In genomic region chr2:23658466-23658942, GRCh38 we compare ENCODE assay signal across 11 cellular contexts.
DNase-seq lines count a peak whose midpoint lies in the region; ATAC-seq and TF ChIP-seq lines count a peak whose summit lies in the region.
"Had no signal": no experiment of that assay in that cellular context is flagged by ENCODE, and none has a peak within 500 bp of the region (broad histone marks: within the 10 kb centered on the region; RNA-seq: fewer than 3 reads in every experiment).

No MANE protein-coding gene starts in this region.

- intact Hi-C loops in Right ventricle myocardium superior (cut with DNase I): no loop called here
- intact Hi-C loops in left cardiac atrium (cut with DNase I): no loop called here
- intact Hi-C loops in ovary (cut with DNase I): no loop called here

- H3K27me3 ChIP-seq in ovary: no peaks in the 10 kb centered on the region
- H3K27me3 ChIP-seq: sigmoid colon, transverse colon had no signal

- H3K4me3 Mint-ChIP-seq in activated T-cell treated with anti-CD3 and anti-CD28 coated beads, Interleukin-2, amount 50 U/mL, for 72 hours: peak overlapping the region; percentile 44 to 46

- ATAC-seq in Right ventricle myocardium superior (ENCODE audit: poor library complexity) (peak; percentile 30), left cardiac atrium (no peak), GM19351 (IDR thresholded peaks at IDR 0.05; ENCODE audit: unreplicated experiment) (no peak), GM21390 (IDR thresholded peaks at IDR 0.05; ENCODE audit: unreplicated experiment) (no peak)
- peak; percentile 85 to 89 for ATAC-seq in activated T-cell treated with anti-CD3 and anti-CD28 coated beads, Interleukin-2, amount 50 U/mL, for 72 hours (replicated peaks in 1 of 2)

- H3K9me3 Mint-ChIP-seq in activated T-cell treated with anti-CD3 and anti-CD28 coated beads, Interleukin-2, amount 50 U/mL, for 72 hours: no peaks in the 10 kb centered on the region

- H3K4me1 ChIP-seq in ovary (ENCODE audit: insufficient read depth): no peaks in the 10 kb centered on the region

- DNase-seq in Right ventricle myocardium superior (no peak), left cardiac atrium (no peak), lung microvascular endothelial cell (ENCODE audit: low read depth in 2 of 2) (peak; percentile 64 to 96), ovary (no peak), NCI-H1417 (lab: John Stamatoyannopoulos, UW) (no peak)
- DNase-seq in activated T-cell treated with anti-CD3 and anti-CD28 coated beads, Interleukin-2, amount 50 U/mL, for 72 hours: peak; percentile 61 to 64
- DNase-seq: effector memory CD4-positive, alpha-beta T cell; sigmoid colon; transverse colon had no signal

- no peaks in the 10 kb centered on the region for H3K36me3 Mint-ChIP-seq in activated T-cell treated with anti-CD3 and anti-CD28 coated beads, Interleukin-2, amount 50 U/mL, for 72 hours (ENCODE audit: insufficient read depth in 2 of 2)

- no peak overlapping the region for H3K27ac Mint-ChIP-seq in activated T-cell treated with anti-CD3 and anti-CD28 coated beads, Interleukin-2, amount 50 U/mL, for 72 hours

- no peaks in the 10 kb centered on the region for H3K36me3 ChIP-seq in ovary
- H3K36me3 ChIP-seq: sigmoid colon, transverse colon had no signal

- H3K9me3 ChIP-seq in ovary: no peaks in the 10 kb centered on the region
- H3K9me3 ChIP-seq: sigmoid colon, transverse colon had no signal

- no peak overlapping the region for H3K27ac ChIP-seq in ovary
- H3K27ac ChIP-seq: sigmoid colon, transverse colon had no signal

- peaks cover 9% of the 10 kb centered on the region for H3K4me1 Mint-ChIP-seq in activated T-cell treated with anti-CD3 and anti-CD28 coated beads, Interleukin-2, amount 50 U/mL, for 72 hours (ENCODE audit: low read depth)

- no peak for TF ChIP-seq EP300 in ovary (IDR thresholded peaks at IDR 0.05)

- H3K4me3 ChIP-seq in ovary: no peak overlapping the region
- H3K4me3 ChIP-seq: sigmoid colon, transverse colon had no signal

- no peaks in the 10 kb centered on the region for H3K27me3 Mint-ChIP-seq in activated T-cell treated with anti-CD3 and anti-CD28 coated beads, Interleukin-2, amount 50 U/mL, for 72 hours (ENCODE audit: low read depth)

- no peak for TF ChIP-seq POLR2A in ovary (IDR thresholded peaks at IDR 0.05)

- TF ChIP-seq CTCF in ovary (IDR thresholded peaks at IDR 0.05): no peak

- 86 to 88% (median 88%) methylated on average over 19 of the region's 19 CpGs for WGBS in ovary, 3 donors

Comparison
In these comparisons a context has a peak if more than half of its experiments do, and no peak if none do; other contexts are left out.
1. ATAC-seq: peak in Right ventricle myocardium superior (single experiment) and activated T-cell treated with anti-CD3 and anti-CD28 coated beads, Interleukin-2, amount 50 U/mL, for 72 hours (2 of 2); none in left cardiac atrium (0 of 2), GM19351 (single experiment) and GM21390 (single experiment).
2. DNase-seq: peak in activated T-cell treated with anti-CD3 and anti-CD28 coated beads, Interleukin-2, amount 50 U/mL, for 72 hours (2 of 2) and lung microvascular endothelial cell (2 of 2); none in Right ventricle myocardium superior (single experiment), left cardiac atrium (single experiment), ovary (0 of 5) and NCI-H1417 (0 of 3).